In genomic region chr1:14774988-14775387, GRCh38 we compare ENCODE assay signal across 8 cellular contexts.
"Had no signal": no experiment of that assay in that cellular context is flagged by ENCODE, and none has a peak within 500 bp of the region (broad histone marks: within the 10 kb centered on the region; RNA-seq: fewer than 3 reads in every experiment).

No MANE protein-coding gene starts in this region.

- H3K4me3 ChIP-seq: GM12878 had no signal

- DNase-seq: GDM1, GF-D8 had no signal

- FAIRE-seq: G401.6, GM12878, GM12891, GM12892, GM18507, GM19239 had no signal

- ATAC-seq: GM12878 had no signal
